In genomic region chr3:50047426-50047825, GRCh38 we compare ENCODE assay signal across 28 cellular contexts.
"Had no signal": no experiment of that assay in that cellular context is flagged by ENCODE, and none has a peak within 500 bp of the region (broad histone marks: within the 10 kb centered on the region; RNA-seq: fewer than 3 reads in every experiment).

No MANE protein-coding gene starts in this region.

- H3K9me3 Mint-ChIP-seq: memory B cell; naive thymus-derived CD8-positive, alpha-beta T cell; nephron progenitor cell; neural progenitor cell; stimulated activated naive CD8-positive, alpha-beta T cell treated with anti-CD3 and anti-CD28 coated beads, Interleukin-15, Interleukin-2, amounts not matched to agents 100 ng/mL and 50 ng/mL, for 24 hours had no signal

- ATAC-seq: heart right ventricle; left colon; left lung; naive thymus-derived CD8-positive, alpha-beta T cell; right lobe of liver; upper lobe of right lung had no signal

- H3K4me3 Mint-ChIP-seq: memory B cell; naive thymus-derived CD8-positive, alpha-beta T cell; nephron progenitor cell; neural progenitor cell; stimulated activated naive CD8-positive, alpha-beta T cell treated with anti-CD3 and anti-CD28 coated beads, Interleukin-15, Interleukin-2, amounts not matched to agents 100 ng/mL and 50 ng/mL, for 24 hours had no signal

- H3K9me3 ChIP-seq: heart right ventricle, left lung, neutrophil, ovary, right atrium auricular region, right lobe of liver, suprapubic skin, thoracic aorta, tibial artery, upper lobe of right lung had no signal

- H3K4me2 ChIP-seq: hepatocyte, neural progenitor cell, smooth muscle cell had no signal

- H3K36me3 ChIP-seq: neural progenitor cell, ovary had no signal

- H3K4me1 ChIP-seq: left lung, neural progenitor cell, right atrium auricular region, right lobe of liver, tibial artery, upper lobe of right lung had no signal

- H3K4me3 ChIP-seq: heart right ventricle, hepatocyte, left lung, neural progenitor cell, ovary, right atrium auricular region, right lobe of liver, smooth muscle cell, suprapubic skin, thoracic aorta, tibial artery, upper lobe of right lung had no signal

- H3K27ac ChIP-seq: heart right ventricle, hepatocyte, left lung, neural progenitor cell, neutrophil, ovary, right atrium auricular region, right lobe of liver, suprapubic skin, thoracic aorta, tibial artery, upper lobe of right lung had no signal

- H3K27ac Mint-ChIP-seq: neural progenitor cell; stimulated activated naive CD8-positive, alpha-beta T cell treated with anti-CD3 and anti-CD28 coated beads, Interleukin-15, Interleukin-2, amounts not matched to agents 100 ng/mL and 50 ng/mL, for 24 hours had no signal

- H3K4me1 Mint-ChIP-seq: memory B cell, nephron progenitor cell, neural progenitor cell had no signal

- H3K27me3 Mint-ChIP-seq: memory B cell; naive thymus-derived CD8-positive, alpha-beta T cell; progenitor cell of endocrine pancreas; stimulated activated naive CD8-positive, alpha-beta T cell treated with anti-CD3 and anti-CD28 coated beads, Interleukin-15, Interleukin-2, amounts not matched to agents 100 ng/mL and 50 ng/mL, for 24 hours had no signal

- H2AFZ ChIP-seq: hepatocyte, neural progenitor cell had no signal

- H3K27me3 ChIP-seq: heart right ventricle, hepatocyte, left lung, neural progenitor cell, neutrophil, ovary, right atrium auricular region, right lobe of liver, suprapubic skin, tibial artery, upper lobe of right lung had no signal

- DNase-seq: glutamatergic neuron; heart right ventricle; kidney glomerular epithelial cell; left colon; left lung; naive thymus-derived CD8-positive, alpha-beta T cell; nephron progenitor cell; occipital lobe; ovary; right lobe of liver; stimulated activated CD4-positive, alpha-beta T cell treated with anti-CD3 and anti-CD28 coated beads, Interleukin-1b, Interleukin-23, amount 100 ng/mL, for 48 hours; stimulated activated CD4-positive, alpha-beta T cell treated with anti-CD3 and anti-CD28 coated beads, Interleukin-2, amount 100 ng/mL, for 48 hours; stimulated activated CD4-positive, alpha-beta T cell treated with anti-CD3 and anti-CD28 coated beads, Interleukin-4, amount 100 ng/mL, for 4 hours; stimulated activated CD8-positive, alpha-beta memory T cell treated with anti-CD3 and anti-CD28 coated beads, Interleukin-4, amount 100 ng/mL, for 48 hours; stimulated activated naive CD4-positive, alpha-beta T cell; tibial artery; trophoblast cell; upper lobe of right lung had no signal
